ENCODE assay signal across 8 cellular contexts in the genomic region with DNA sequence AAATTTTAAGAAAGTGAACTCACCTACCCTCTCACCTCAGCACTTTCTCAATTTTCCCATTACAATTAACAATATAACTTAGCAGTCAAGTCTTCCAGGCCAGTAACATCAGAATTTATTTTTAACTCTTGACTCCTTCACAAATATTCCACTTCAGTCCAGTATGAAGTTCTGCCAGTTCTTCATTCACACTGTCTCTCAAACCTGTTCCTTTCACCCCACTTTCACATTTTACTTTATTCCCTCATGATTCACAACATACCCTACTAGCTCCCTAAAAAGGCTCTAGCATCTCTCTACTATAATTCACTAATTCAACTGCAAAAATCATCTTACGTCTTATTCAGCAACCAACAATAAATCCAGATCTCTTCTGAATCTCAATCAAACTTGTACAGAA. TPM values are rescaled to one million over a fixed set of nuclear protein-coding genes. Genes with fewer than 3 reads are reported as not detected.
DNase-seq lines count a peak whose midpoint lies in the region; ATAC-seq and TF ChIP-seq lines count a peak whose summit lies in the region.
"Had no signal": no experiment of that assay in that cellular context is flagged by ENCODE, and none has a peak within 500 bp of the region (broad histone marks: within the 10 kb centered on the region; RNA-seq: fewer than 3 reads in every experiment).

No MANE protein-coding gene starts in this region.

- peak overlapping the region; percentile 95; the same call in 1 of the 2 replicates for H3K9ac ChIP-seq in iPS-20b (ENCODE audit: low read depth, low read length)

- DNase-seq in HAP-1 (ENCODE audit: low spot score in 2 of 2), result no peak
- no peak for DNase-seq in thoracic aorta (ENCODE audit: low spot score)
- no peak for DNase-seq in GM13976 (ENCODE audit: low spot score)
- DNase-seq: NCI-H2171 had no signal

- peaks cover 5% of the 10 kb centered on the region for H3K4me1 ChIP-seq in HAP-1
- peaks cover 6% of the 10 kb centered on the region; the same call in 1 of the 2 replicates for H3K4me1 ChIP-seq in iPS-20b (ENCODE audit: insufficient read depth, low read length)
- H3K4me1 ChIP-seq in thoracic aorta (ENCODE audit: control insufficient read depth in 1 of 2, low read depth in 2 of 2), result peaks cover 20 to 37% of the 10 kb centered on the region in 2 donors

- H3K9me3 ChIP-seq in HAP-1 (no peaks in the 10 kb centered on the region), iPS-20b (ENCODE audit: insufficient read depth, low read depth, low read length) (no peaks in the 10 kb centered on the region), thoracic aorta (no peaks in the 10 kb centered on the region)

- H3K4me3 ChIP-seq in HAP-1, result peak overlapping the region; percentile 79
- peak overlapping the region; percentile 91 for H3K4me3 ChIP-seq in WI38 (ENCODE audit: low read depth, low read length)
- peak overlapping the region; percentile 92 for H3K4me3 ChIP-seq in iPS-20b (ENCODE audit: low read length)
- peak overlapping the region; percentile 90 for H3K4me3 ChIP-seq in thoracic aorta

- H3K27me3 ChIP-seq in HAP-1 (ENCODE audit: low read depth) (no peaks in the 10 kb centered on the region), iPS-20b (ENCODE audit: insufficient read depth, low read length) (no peaks in the 10 kb centered on the region), thoracic aorta (replicated peaks; ENCODE audit: insufficient read depth) (no peaks in the 10 kb centered on the region)

- H3K27ac ChIP-seq in iPS-20b (ENCODE audit: low read length) (no peak overlapping the region), thoracic aorta (no peak overlapping the region)

- no peaks in the 10 kb centered on the region for H3K36me3 ChIP-seq in HAP-1 (replicated peaks)
- no peaks in the 10 kb centered on the region for H3K36me3 ChIP-seq in iPS-20b (ENCODE audit: insufficient read depth, low read depth, low read length)
- no peaks in the 10 kb centered on the region for H3K36me3 ChIP-seq in thoracic aorta

- ATAC-seq in thoracic aorta (ENCODE audit: insufficient number of reproducible peaks, low FRiP score, low read depth) (no peak), esophagus mucosa (no peak), HG03457 (IDR thresholded peaks at IDR 0.05; ENCODE audit: unreplicated experiment) (no peak)

- TF ChIP-seq CTCF in WI38 (IDR thresholded peaks at IDR 0.05; ENCODE audit: low read depth, low read length), result no peak
- TF ChIP-seq CTCF in thoracic aorta (IDR thresholded peaks at IDR 0.05), result no peak
- no peak for TF ChIP-seq CTCF in GM13976 (IDR thresholded peaks at IDR 0.05; ENCODE audit: borderline replicate concordance, control extremely low read depth, extremely low read depth, insufficient read depth, missing control alignments)

- in situ Hi-C loops in HAP-1 (cut with MboI; ENCODE audit: low sequenced_read_pairs), result no loop called here
- in situ Hi-C loops in GM13976 (cut with MboI; ENCODE audit: low sequenced_read_pairs, unreplicated experiment), result loop anchor here (25.0 kb wide), 1 partner anchor 503 kb away; the partner anchor contains the start of genes ADPRH and PLA1A

RNA-seq across cellular contexts. Expression of gene GSK3B, which starts 3.8 kb away (rescaled TPM):
- total RNA-seq in thoracic aorta, result 10 to 100 TPM; 28.7 to 39.3 TPM
- total RNA-seq in esophagus mucosa, result 33.1 TPM
